In genomic region chr1:3067301-3067670, GRCh38 we compare ENCODE assay signal across 20 cellular contexts. TPM values are rescaled to one million over a fixed set of nuclear protein-coding genes. Genes with fewer than 3 reads are reported as not detected.
DNase-seq lines count a peak whose midpoint lies in the region; ATAC-seq, FAIRE-seq and TF ChIP-seq lines count a peak whose summit lies in the region.
"Had no signal": no experiment of that assay in that cellular context is flagged by ENCODE, and none has a peak within 500 bp of the region (broad histone marks: within the 10 kb centered on the region; RNA-seq: fewer than 3 reads in every experiment).

No MANE protein-coding gene starts in this region.

- ATAC-seq in memory B cell (ENCODE audit: low read depth) (no peak), GM21737 (IDR thresholded peaks at IDR 0.05; ENCODE audit: unreplicated experiment) (no peak)
- ATAC-seq: gastrocnemius medialis had no signal

- H3K79me2 ChIP-seq in Loucy (ENCODE audit: insufficient read depth, low read length) (peaks cover 59% of the 10 kb centered on the region), H1 (ENCODE audit: control insufficient read depth in 1 of 2, insufficient read depth in 2 of 2, low read length in 2 of 2) (no peaks in the 10 kb centered on the region)

- no peak for TF ChIP-seq POLR2A in H1 (IDR thresholded peaks at IDR 0.05; ENCODE audit: control extremely low read depth in 1 of 2, low read depth in 2 of 2, low read length in 2 of 2)
- no peak for TF ChIP-seq POLR2A in spleen (IDR thresholded peaks at IDR 0.05)

- H3K9me2 ChIP-seq in Loucy (replicated peaks; ENCODE audit: low read depth, low read length): no peaks in the 10 kb centered on the region

- H4K20me1 ChIP-seq in Loucy (ENCODE audit: insufficient read depth, low read length, poor library complexity, severe bottlenecking) (peaks cover 15% of the 10 kb centered on the region), H1 (replicated peaks in 1 of 2; ENCODE audit: control insufficient read depth in 1 of 2, insufficient read depth in 2 of 2, low read length in 2 of 2) (peaks cover 3 to 19% of the 10 kb centered on the region in 2 experiments)

- H3K4me1 ChIP-seq in Loucy (ENCODE audit: insufficient read depth, low read length, poor library complexity, severe bottlenecking) (peaks cover 24% of the 10 kb centered on the region), H1 (replicated peaks in 1 of 4; ENCODE audit: control insufficient read depth in 3 of 4, insufficient read depth in 4 of 4, low read length in 3 of 4) (peaks cover 0 to 41% (median 27%) of the 10 kb centered on the region in 4 experiments; a peak in 6 of 7 replicates), spleen (peaks cover 4 to 56% (median 35%) of the 10 kb centered on the region in 6 donors)

- CTCF ChIA-PET in H1 (lab: Charles Lee; ENCODE audit: partially characterized antibody): interaction anchor here (0.7 to 3.3 kb wide), 7 partner anchors 11 to 216 kb away, joined by 3 to 32 read pairs (median 4); no protein-coding TSS in a partner anchor

- no peak overlapping the region for H3K27ac ChIP-seq in H1 (ENCODE audit: low read depth, low read length)
- no peak overlapping the region for H3K27ac ChIP-seq in spleen
- H3K27ac ChIP-seq: gastrocnemius medialis had no signal

- H2AFZ ChIP-seq in Loucy (ENCODE audit: low read length): no peak overlapping the region
- H2AFZ ChIP-seq in H1 (ENCODE audit: low read length): no peak overlapping the region

- H2BK12ac ChIP-seq in H1 (ENCODE audit: low read depth, low read length): no peak overlapping the region

- peaks cover 13% of the 10 kb centered on the region; the same call in 1 of the 2 replicates for H3K23me2 ChIP-seq in H1 (ENCODE audit: low read depth, low read length)

- H3K36me3 Mint-ChIP-seq in memory B cell: no peaks in the 10 kb centered on the region

- H3K79me1 ChIP-seq in H1 (ENCODE audit: low read depth, low read length): no peaks in the 10 kb centered on the region

- no peak overlapping the region for H3K18ac ChIP-seq in H1 (ENCODE audit: extremely low read depth, low read length)

- H3K36me3 ChIP-seq in Loucy (ENCODE audit: insufficient read depth, low read length): no peaks in the 10 kb centered on the region
- peaks cover 0 to 11% (median 0%) of the 10 kb centered on the region in 4 experiments; a peak in 1 of 8 replicates for H3K36me3 ChIP-seq in H1 (ENCODE audit: control insufficient read depth in 2 of 4, insufficient read depth in 4 of 4, low read length in 3 of 4)
- no peaks in the 10 kb centered on the region for H3K36me3 ChIP-seq in spleen
- H3K36me3 ChIP-seq: gastrocnemius medialis had no signal

- H2BK120ac ChIP-seq in H1 (replicated peaks; ENCODE audit: low read depth, low read length): no peak overlapping the region

- H4K8ac ChIP-seq in H1 (ENCODE audit: extremely low read depth, insufficient read depth, low read length): peak overlapping the region; percentile 69; the same call in 1 of the 2 replicates

- H3K9me3 ChIP-seq in Loucy (ENCODE audit: insufficient read depth, low read depth, low read length) (no peaks in the 10 kb centered on the region), H1 (ENCODE audit: insufficient read depth in 2 of 2, low read depth in 1 of 2, low read length in 1 of 2) (no peaks in the 10 kb centered on the region), spleen (no peaks in the 10 kb centered on the region)
- H3K9me3 ChIP-seq: gastrocnemius medialis had no signal

- H3K4me3 Mint-ChIP-seq in memory B cell: peak overlapping the region; percentile 24
- H3K4me3 Mint-ChIP-seq: activated CD4-positive, alpha-beta T cell treated with anti-CD3 and anti-CD28 coated beads, Interleukin-2, amount 10 ng/mL, durations not matched to agents 24 days and 14 days had no signal

- TF ChIP-seq CTCF in Loucy (conservative IDR thresholded peaks at IDR 0.05; ENCODE audit: low read length) (no peak), H1 (IDR thresholded peaks at IDR 0.05; ENCODE audit: control extremely low read depth in 1 of 3, insufficient read depth in 1 of 3, low read depth in 1 of 3, low read length in 3 of 3) (no peak), spleen (IDR thresholded peaks at IDR 0.05 in 8 of 11, conservative IDR thresholded peaks at IDR 0.05 in 3 of 11) (no peak), GM10266 (IDR thresholded peaks at IDR 0.05; ENCODE audit: control insufficient read depth, insufficient read depth, low read depth, missing control alignments) (no peak)

- POLR2A ChIA-PET in H1 (lab: Charles Lee; ENCODE audit: partially characterized antibody): interaction anchor here (0.5 kb wide), 1 partner anchor 435 kb away, joined by 3 read pairs; no protein-coding TSS in a partner anchor

- H3K4ac ChIP-seq in H1 (replicated peaks; ENCODE audit: insufficient read length, low read depth, low read length): no peak overlapping the region

- DNase-seq in H1 (ENCODE audit: low read depth in 1 of 2, low spot score in 2 of 2): peak in 1 of 2 experiments; percentile 58
- DNase-seq in memory B cell (ENCODE audit: low spot score in 2 of 2): no peak
- peak; percentile 58 for DNase-seq in spleen
- no peak for DNase-seq in ecto neural progenitor cell (ENCODE audit: low spot score)
- DNase-seq in GM10266 (ENCODE audit: extremely low spot score): no peak
- DNase-seq in NCI-H524 treated with DMSO at 0.1 percent for 48 hours (lab: John Stamatoyannopoulos, UW): no peak
- DNase-seq: activated CD4-positive, alpha-beta T cell treated with anti-CD3 and anti-CD28 coated beads, Interleukin-2, amount 10 ng/mL, durations not matched to agents 24 days and 14 days; amygdala; gastrocnemius medialis; HCEC 1CT; NCI-H2081 treated with DMSO at 0.1 percent for 48 hours; T-helper 9 cell; trophoblast cell had no signal

- intact Hi-C loops in spleen (cut with DNase I; ENCODE audit: low total_unique reads): no loop called here

- H3K4me1 Mint-ChIP-seq in memory B cell: no peaks in the 10 kb centered on the region

- no peak overlapping the region for H3K14ac ChIP-seq in H1 (ENCODE audit: insufficient read length)

- H3K9ac ChIP-seq in Loucy (ENCODE audit: low read depth, low read length, poor library complexity, severe bottlenecking): peak overlapping the region; percentile 75
- no peak overlapping the region for H3K9ac ChIP-seq in H1 (replicated peaks in 1 of 4; ENCODE audit: extremely low read depth in 1 of 4, low read depth in 3 of 4, low read length in 3 of 4)

- H3K9me3 Mint-ChIP-seq in memory B cell: no peaks in the 10 kb centered on the region
- H3K9me3 Mint-ChIP-seq: activated CD4-positive, alpha-beta T cell treated with anti-CD3 and anti-CD28 coated beads, Interleukin-2, amount 10 ng/mL, durations not matched to agents 24 days and 14 days had no signal

- H2BK5ac ChIP-seq in H1 (ENCODE audit: low read depth, low read length): no peak overlapping the region

- no peak overlapping the region for H2AK5ac ChIP-seq in H1 (ENCODE audit: low read depth, low read length)

- TF ChIP-seq EP300 in H1 (IDR thresholded peaks at IDR 0.05; ENCODE audit: borderline replicate concordance in 1 of 2, low read depth in 2 of 2, low read length in 2 of 2): no peak

- H4K5ac ChIP-seq in H1 (ENCODE audit: insufficient read length, low read depth, low read length): no peak overlapping the region

- H3K27me3 Mint-ChIP-seq in memory B cell: peaks cover 6% of the 10 kb centered on the region

- no peak overlapping the region for H3K27ac Mint-ChIP-seq in memory B cell
- H3K27ac Mint-ChIP-seq: activated CD4-positive, alpha-beta T cell treated with anti-CD3 and anti-CD28 coated beads, Interleukin-2, amount 10 ng/mL, durations not matched to agents 24 days and 14 days had no signal

- no peaks in the 10 kb centered on the region for H3F3A ChIP-seq in Loucy (ENCODE audit: low read depth)

- H3K56ac ChIP-seq in H1 (replicated peaks; ENCODE audit: insufficient read length, low read depth, low read length): no peak overlapping the region

- H3K27me3 ChIP-seq in Loucy (ENCODE audit: insufficient read depth, low read length, poor library complexity, severe bottlenecking): no peaks in the 10 kb centered on the region
- peaks cover 91 to 96% (median 92%) of the 10 kb centered on the region in 4 experiments for H3K27me3 ChIP-seq in H1 (replicated peaks in 1 of 4; ENCODE audit: control insufficient read depth in 3 of 4, extremely low read depth in 1 of 4, insufficient read depth in 3 of 4, low read length in 3 of 4)
- H3K27me3 ChIP-seq in spleen (replicated peaks in 1 of 7): peaks cover 0 to 99% (median 89%) of the 10 kb centered on the region in 7 donors

- no peak overlapping the region; the same call in 1 of the 2 replicates for H2BK20ac ChIP-seq in H1 (ENCODE audit: low read length)

- H3K4me2 ChIP-seq in Loucy (ENCODE audit: low read depth, low read length, poor library complexity, severe bottlenecking) (peak overlapping the region; percentile 81), H1 (ENCODE audit: insufficient read depth in 1 of 2, low read depth in 2 of 2, low read length in 2 of 2) (peak overlapping the region; percentile 66 to 75)

- no peak for TF ChIP-seq RAD21 in H1 (IDR thresholded peaks at IDR 0.05 in 1 of 2, conservative IDR thresholded peaks at IDR 0.05 in 1 of 2; ENCODE audit: low read depth in 2 of 2, low read length in 2 of 2)

- no peak overlapping the region for H4K91ac ChIP-seq in H1 (replicated peaks; ENCODE audit: insufficient read length, low read length)

- H3K23ac ChIP-seq in H1 (ENCODE audit: insufficient read length): no peak overlapping the region

- peak overlapping the region; percentile 79 for H3K4me3 ChIP-seq in Loucy (ENCODE audit: low read length, poor library complexity, severe bottlenecking)
- H3K4me3 ChIP-seq in H1 (ENCODE audit: extremely low read depth in 1 of 4, insufficient read depth in 2 of 4, low read depth in 3 of 4, low read length in 4 of 4): peak overlapping the region in 1 of 4 experiments; percentile 62; a peak in 2 of 8 replicates
- H3K4me3 ChIP-seq in spleen: peak overlapping the region in 2 of 8 donors; percentile 30 to 84

- 16% methylated on average over 29 of the region's 29 CpGs; no CpG with 5 or more reads in 1 of the 2 experiments for WGBS in H1 (ENCODE audit: extremely low coverage in 1 of 2, insufficient coverage in 1 of 2, insufficient read length in 1 of 2, insufficient replicate concordance in 2 of 2, low coverage in 1 of 2, low lambda C conversion rate in 2 of 2, missing lambda C conversion rate in 1 of 2), 2 experiments
- WGBS in spleen, 5 donors: 42 to 65% (median 48%) methylated on average over 10 to 29 of the region's 29 CpGs

- FAIRE-seq in H1 (lab: Jason Lieb, UNC): no peak
- FAIRE-seq: D721Med, endometrium, keratinocyte had no signal

- no peak overlapping the region for H2BK15ac ChIP-seq in H1 (ENCODE audit: low read length)

RNA-seq across cellular contexts. Expression of gene PRDM16, which starts 1.7 kb away (rescaled TPM):
- total RNA-seq in H1 (2021; fragmentation: NEBNext Ultra II Directional; extraction: Animal tissue kit (Norgen Biotek cat#: 25700)): 0.43 and 0.46 TPM in 2 replicates
- polyA plus RNA-seq in H1 (2011; rRNA removed): 0.38 and 0.39 TPM in 2 replicates
- 0.54 TPM for polyA plus RNA-seq in H1 (2011; cell fraction: cytosol; rRNA removed)
- polyA plus RNA-seq in H1 (2011; cell fraction: nucleus; rRNA removed): 1.1 TPM
- polyA plus RNA-seq in H1 (2012, experiment 1 of 2): 0.25 to 0.69 TPM (median 0.53 TPM) in 4 replicates
- 0.14 TPM for polyA plus RNA-seq in H1 (2012, experiment 2 of 2)
- 0.18 TPM for polyA plus RNA-seq in H1 (2013, experiment 1 of 2)
- polyA plus RNA-seq in H1 (2013, experiment 2 of 2): 0.26 TPM
- polyA minus RNA-seq in H1 (2011; rRNA and poly(A)+ RNA removed): 0.13 and 0.24 TPM in 2 replicates
- polyA minus RNA-seq in H1 (2011; cell fraction: cytosol; rRNA and poly(A)+ RNA removed): 0.15 TPM
- 1.2 TPM for polyA minus RNA-seq in H1 (2011; cell fraction: nucleus; rRNA and poly(A)+ RNA removed)
- 1 to 10 TPM in 6 of 7 donors, under 1 TPM in 1; 0.51 to 3.2 (median 1.7) TPM for total RNA-seq in spleen
- polyA plus RNA-seq in spleen: under 1 TPM; 0.43 to 0.99 (median 0.44) TPM
- total RNA-seq: activated CD4-positive, alpha-beta T cell treated with anti-CD3 and anti-CD28 coated beads, Interleukin-2, amount 10 ng/mL, durations not matched to agents 24 days and 14 days; M059J; myocyte had no signal

RNA-seq across cellular contexts. Expression of gene ACTRT2, which starts 46.0 kb away (rescaled TPM):
- total RNA-seq in H1 (2021; fragmentation: NEBNext Ultra II Directional; extraction: Animal tissue kit (Norgen Biotek cat#: 25700)): not detected in 2 replicates
- polyA plus RNA-seq in H1 (2011; rRNA removed) (not detected in 2 replicates), spleen (not detected)
- polyA plus RNA-seq in H1 (2011; cell fraction: cytosol; rRNA removed): not detected
- not detected for polyA plus RNA-seq in H1 (2011; cell fraction: nucleus; rRNA removed)
- polyA plus RNA-seq in H1 (2012, experiment 1 of 2): not detected in 4 replicates
- 0.12 TPM for polyA plus RNA-seq in H1 (2012, experiment 2 of 2)
- not detected for polyA plus RNA-seq in H1 (2013, experiment 1 of 2)
- polyA plus RNA-seq in H1 (2013, experiment 2 of 2): not detected
- not detected in 2 replicates for polyA minus RNA-seq in H1 (2011; rRNA and poly(A)+ RNA removed)
- polyA minus RNA-seq in H1 (2011; cell fraction: cytosol; rRNA and poly(A)+ RNA removed): not detected
- polyA minus RNA-seq in H1 (2011; cell fraction: nucleus; rRNA and poly(A)+ RNA removed): not detected
- not detected for total RNA-seq in spleen
- total RNA-seq: activated CD4-positive, alpha-beta T cell treated with anti-CD3 and anti-CD28 coated beads, Interleukin-2, amount 10 ng/mL, durations not matched to agents 24 days and 14 days; gastrocnemius medialis; M059J; myocyte had no signal
- polyA plus RNA-seq: keratinocyte had no signal
